ENCODE assay signal across 24 cellular contexts in the genomic region with DNA sequence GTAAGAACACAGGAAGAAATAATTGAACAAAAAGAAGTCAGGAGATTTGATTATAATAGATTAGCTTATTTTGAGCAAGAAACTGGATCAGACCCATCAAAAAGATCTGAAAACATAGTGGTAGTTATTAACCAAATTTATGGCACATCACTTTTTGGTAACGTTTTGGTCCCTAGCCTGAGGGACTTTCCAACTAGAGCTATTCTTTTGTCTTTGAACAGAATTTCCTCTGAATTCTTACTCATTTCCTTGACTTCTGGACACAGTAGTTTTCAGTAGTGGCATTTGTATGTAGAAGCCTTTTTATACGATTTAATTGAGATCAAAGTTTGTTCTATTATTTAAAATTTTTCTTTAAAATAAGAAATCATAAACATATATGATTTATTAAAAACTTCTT.
"Had no signal": no experiment of that assay in that cellular context is flagged by ENCODE, and none has a peak within 500 bp of the region (broad histone marks: within the 10 kb centered on the region; RNA-seq: fewer than 3 reads in every experiment).

No MANE protein-coding gene starts in this region.

- H3K9me3 ChIP-seq: colonic mucosa, esophagus squamous epithelium, gastroesophageal sphincter, lower lobe of right lung had no signal

- H2AFZ ChIP-seq: hepatocyte had no signal

- DNase-seq: colonic mucosa; cortex of kidney; dorsolateral prefrontal cortex; effector CD4-positive, alpha-beta T cell; effector memory CD4-positive, alpha-beta T cell; erythroblast; esophagus squamous epithelium; foreskin fibroblast; heart left ventricle; hypothalamus; immature natural killer cell; islet precursor cell; left cardiac atrium; left lung; left ventricle myocardium superior; lower lobe of right lung; mammary epithelial cell; mesendoderm; midbrain; naive thymus-derived CD4-positive, alpha-beta T cell had no signal

- ATAC-seq: esophagus mucosa; gastroesophageal sphincter; heart left ventricle; left cardiac atrium; left lung; left ventricle myocardium superior; lower lobe of right lung; naive thymus-derived CD4-positive, alpha-beta T cell had no signal

- H3K4me2 ChIP-seq: hepatocyte had no signal

- H3K4me3 ChIP-seq: colonic mucosa, dorsolateral prefrontal cortex, esophagus squamous epithelium, gastroesophageal sphincter, heart left ventricle, hepatocyte, left lung, lower lobe of right lung had no signal

- H3K36me3 ChIP-seq: colonic mucosa, esophagus squamous epithelium, gastroesophageal sphincter, heart left ventricle, left lung, lower lobe of right lung had no signal

- H3K27me3 ChIP-seq: colonic mucosa, dorsolateral prefrontal cortex, esophagus squamous epithelium, gastroesophageal sphincter, heart left ventricle, hepatocyte, left lung had no signal

- H3K79me2 ChIP-seq: hepatocyte had no signal

- H3K27ac ChIP-seq: colonic mucosa, dorsolateral prefrontal cortex, epithelial cell of prostate, esophagus squamous epithelium, gastroesophageal sphincter, hepatocyte, left lung, lower lobe of right lung had no signal

- H3K4me1 ChIP-seq: colonic mucosa, esophagus squamous epithelium, gastroesophageal sphincter, left lung, lower lobe of right lung had no signal
